Comparison of ENCODE assay signal across 14 cellular contexts in the genomic region with DNA sequence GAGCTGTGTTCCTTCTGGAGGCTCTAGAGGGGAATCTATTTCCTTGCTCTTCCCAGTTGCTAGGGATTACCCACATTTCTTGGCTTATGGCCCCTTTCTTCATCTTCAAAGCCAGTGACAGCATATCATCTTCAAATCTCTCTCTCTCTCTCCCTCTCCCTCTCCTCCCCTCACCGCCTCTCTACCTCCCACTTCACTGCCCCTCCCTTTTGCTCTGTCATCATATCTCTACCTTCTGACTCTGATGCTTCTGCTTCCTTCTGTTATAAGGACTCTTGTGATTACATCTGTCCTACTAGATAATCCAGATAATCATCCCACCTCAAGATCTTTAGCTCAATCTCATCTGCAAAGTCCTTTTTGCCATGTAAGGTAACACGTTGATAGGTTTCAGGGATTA.
A peak's percentile ranks its signal among the peaks of the same experiment; 100 is the strongest.
DNase-seq lines count a peak whose midpoint lies in the region; ATAC-seq and TF ChIP-seq lines count a peak whose summit lies in the region.
"Had no signal": no experiment of that assay in that cellular context is flagged by ENCODE, and none has a peak within 500 bp of the region (broad histone marks: within the 10 kb centered on the region; RNA-seq: fewer than 3 reads in every experiment).

No MANE protein-coding gene starts in this region.

- H2AFZ ChIP-seq in DND-41 (ENCODE audit: low read depth, low read length) = no peak overlapping the region

- intact Hi-C loops in prostate gland (cut with DNase I) = no loop called here

- H3K27ac ChIP-seq in DND-41 (ENCODE audit: low read length) (no peak overlapping the region), prostate gland (no peak overlapping the region)
- H3K27ac ChIP-seq: tibial artery had no signal

- peak; percentile 40; the same call in 1 of the 3 replicates for ATAC-seq in DND-41 (ENCODE audit: insufficient read depth, low read depth)
- ATAC-seq in GM19035 (IDR thresholded peaks at IDR 0.05; ENCODE audit: unreplicated experiment) = peak; percentile 36
- peak; percentile 19 for ATAC-seq in HG03039 (IDR thresholded peaks at IDR 0.05; ENCODE audit: unreplicated experiment)
- peak; percentile 21 to 40 for ATAC-seq in activated naive CD4-positive, alpha-beta T cell treated with anti-CD3 and anti-CD28 coated beads, Interleukin-2, amount 50 U/mL, for 72 hours
- no peak for ATAC-seq in GM21360 (IDR thresholded peaks at IDR 0.05; ENCODE audit: unreplicated experiment)

- H3K4me1 ChIP-seq in DND-41 (ENCODE audit: insufficient read depth, low read length) = 0 out of 2 replicates have a peak, but pooled peaks cover 2% of the 10 kb centered on the region
- H3K4me1 ChIP-seq in prostate gland (replicated peaks) = no peaks in the 10 kb centered on the region

- H3K36me3 Mint-ChIP-seq in activated naive CD4-positive, alpha-beta T cell treated with anti-CD3 and anti-CD28 coated beads, Interleukin-2, amount 50 U/mL, for 72 hours = no peaks in the 10 kb centered on the region

- H3K4me3 ChIP-seq in DND-41 (ENCODE audit: low read depth in 1 of 2, low read length in 2 of 2) (no peak overlapping the region), prostate gland (no peak overlapping the region)
- H3K4me3 ChIP-seq: tibial artery had no signal

- 84% methylated on average over 2 of the region's 2 CpGs for WGBS in prostate gland

- H3K36me3 ChIP-seq in DND-41 (ENCODE audit: insufficient read depth, low read length) = no peaks in the 10 kb centered on the region
- no peaks in the 10 kb centered on the region for H3K36me3 ChIP-seq in prostate gland
- H3K36me3 ChIP-seq: tibial artery had no signal

- H3K9me3 ChIP-seq in DND-41 (ENCODE audit: insufficient read depth, low read length, severe bottlenecking) (no peaks in the 10 kb centered on the region), prostate gland (no peaks in the 10 kb centered on the region)
- H3K9me3 ChIP-seq: tibial artery had no signal

- H3K9me3 Mint-ChIP-seq in activated naive CD4-positive, alpha-beta T cell treated with anti-CD3 and anti-CD28 coated beads, Interleukin-2, amount 50 U/mL, for 72 hours = no peaks in the 10 kb centered on the region

- no peak for TF ChIP-seq POLR2A in prostate gland (IDR thresholded peaks at IDR 0.05)

- no peak for TF ChIP-seq CTCF in DND-41 (IDR thresholded peaks at IDR 0.05; ENCODE audit: borderline replicate concordance, extremely low read depth, low read length, poor library complexity, severe bottlenecking)
- TF ChIP-seq CTCF in prostate gland (IDR thresholded peaks at IDR 0.05) = no peak

- no peak overlapping the region for H3K4me2 ChIP-seq in DND-41 (ENCODE audit: insufficient read depth, low read length)

- H3K27me3 ChIP-seq in DND-41 (ENCODE audit: insufficient read depth, low read length, poor library complexity) (no peaks in the 10 kb centered on the region), prostate gland (replicated peaks; ENCODE audit: insufficient read depth) (no peaks in the 10 kb centered on the region)
- H3K27me3 ChIP-seq: tibial artery had no signal

- H3K79me2 ChIP-seq in DND-41 (ENCODE audit: insufficient read depth, low read length) = no peaks in the 10 kb centered on the region

- no peak for DNase-seq in DND-41
- DNase-seq in activated naive CD4-positive, alpha-beta T cell treated with anti-CD3 and anti-CD28 coated beads, Interleukin-2, amount 50 U/mL, for 72 hours (ENCODE audit: low spot score in 2 of 2) = no peak
- no peak for DNase-seq in prostate gland (ENCODE audit: low spot score)
- no peak for DNase-seq in NCI-H128 (lab: John Stamatoyannopoulos, UW; ENCODE audit: unreplicated experiment)
- no peak for DNase-seq in ecto neural progenitor cell (ENCODE audit: low spot score)
- DNase-seq: activated effector memory CD4-positive, alpha-beta T cell treated with Interleukin-2 at 50 U/mL for 16 hours; H7; NCI-H1436 treated with DMSO at 0.1 percent for 48 hours; NCI-H748 treated with DMSO at 0.1 percent for 48 hours; small intestine; tibial artery had no signal

- no peak overlapping the region for H3K9ac ChIP-seq in DND-41 (ENCODE audit: low read depth, low read length)

- no peaks in the 10 kb centered on the region for H4K20me1 ChIP-seq in DND-41 (ENCODE audit: insufficient read depth, low read length)

- H3K27ac Mint-ChIP-seq in activated naive CD4-positive, alpha-beta T cell treated with anti-CD3 and anti-CD28 coated beads, Interleukin-2, amount 50 U/mL, for 72 hours = peak overlapping the region; percentile 92 to 94
